ENCODE assay signal across 32 cellular contexts in the genomic region with DNA sequence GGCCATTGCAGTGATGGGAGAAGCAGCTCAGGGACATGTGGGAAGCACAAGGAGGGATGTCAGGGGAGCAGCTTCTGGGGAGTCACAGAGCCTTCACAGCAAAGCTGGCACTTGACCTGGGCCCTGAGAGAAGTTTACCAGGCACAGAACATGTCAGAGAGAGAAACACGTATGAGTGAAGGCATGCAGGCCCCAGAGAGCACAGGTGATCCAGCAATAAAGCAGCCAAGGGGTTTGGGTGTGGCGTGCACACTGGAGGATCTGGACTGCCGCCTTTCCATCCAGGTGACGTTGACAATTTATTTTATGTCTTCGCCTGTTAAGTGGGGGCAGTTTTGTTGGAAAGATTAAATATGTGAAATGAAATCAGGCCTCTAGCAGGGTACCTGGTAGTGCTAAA.
"Had no signal": no experiment of that assay in that cellular context is flagged by ENCODE, and none has a peak within 500 bp of the region (broad histone marks: within the 10 kb centered on the region; RNA-seq: fewer than 3 reads in every experiment).

No MANE protein-coding gene starts in this region.

- ATAC-seq: activated CD8-positive, alpha-beta T cell treated with anti-CD3 and anti-CD28 coated beads for 36 hours; activated naive CD4-positive, alpha-beta T cell treated with anti-CD3 and anti-CD28 coated beads, Interleukin-2, amount 50 U/mL, for 72 hours; activated T-cell treated with anti-CD3 and anti-CD28 coated beads, Interleukin-2, amount 50 U/mL, for 4 hours; activated T-cell treated with anti-CD3 and anti-CD28 coated beads, Interleukin-2, amount 50 U/mL, for 72 hours; activated T-helper 17 cell treated with anti-CD3 and anti-CD28 coated beads, Interleukin-2, amount 50 U/mL, for 72 hours; body of pancreas had no signal

- H3K4me1 ChIP-seq: adrenal gland, body of pancreas, breast epithelium had no signal

- H3K4me3 ChIP-seq: adrenal gland, body of pancreas, breast epithelium had no signal

- H3K9me3 ChIP-seq: adrenal gland, body of pancreas had no signal

- H3K27ac ChIP-seq: adrenal gland, body of pancreas, brain microvascular endothelial cell, breast epithelium, VCaP had no signal

- DNase-seq: activated B cell treated with CpG ODN at 0.5 μM for 24 hours; activated CD4-positive, alpha-beta memory T cell treated with anti-CD3 and anti-CD28 coated beads for 36 hours; activated CD4-positive, alpha-beta T cell treated with anti-CD3 and anti-CD28 coated beads for 4 hours; activated CD4-positive, alpha-beta T cell treated with anti-CD3 and anti-CD28 coated beads, Interleukin-2, amount 10 ng/mL, durations not matched to agents 24 days and 14 days; activated CD4-positive, alpha-beta T cell treated with anti-CD3 and anti-CD28 coated beads, Interleukin-2, amount 50 U/mL, for 1 hour; activated CD4-positive, alpha-beta T cell treated with anti-CD3 and anti-CD28 coated beads, Interleukin-2, amount 50 U/mL, for 4 hours; activated CD4-positive, CD25-positive, alpha-beta regulatory T cell treated with anti-CD3 and anti-CD28 coated beads, Interleukin-2, amount 50 U/mL, for 72 hours; activated CD8-positive, alpha-beta memory T cell treated with anti-CD3 and anti-CD28 coated beads, Interleukin-2, amount 50 U/mL, for 4 hours; activated CD8-positive, alpha-beta T cell treated with anti-CD3 and anti-CD28 coated beads for 36 hours; activated effector memory CD4-positive, alpha-beta T cell treated with anti-CD3 and anti-CD28 coated beads, Interleukin-2, amount 50 U/mL, for 16 hours; activated gamma-delta T cell treated with Interleukin-2 at 50 U/mL for 16 hours; activated naive CD4-positive, alpha-beta T cell; activated naive CD4-positive, alpha-beta T cell treated with anti-CD3 and anti-CD28 coated beads for 36 hours; activated naive CD4-positive, alpha-beta T cell treated with anti-CD3 and anti-CD28 coated beads, Interleukin-2, amount 50 U/mL, for 16 hours; activated naive CD8-positive, alpha-beta T cell treated with anti-CD3 and anti-CD28 coated beads for 36 hours; activated T-cell treated with anti-CD3 and anti-CD28 coated beads for 4 hours; activated T-cell treated with anti-CD3 and anti-CD28 coated beads, Interleukin-2, amount 50 U/mL, for 1 hour; activated T-cell treated with anti-CD3 and anti-CD28 coated beads, Interleukin-2, amount 50 U/mL, for 4 hours; activated T-cell treated with anti-CD3 and anti-CD28 coated beads, Interleukin-2, amount 50 U/mL, for 72 hours; adrenal gland; amniotic stem cell; aorta; body of pancreas; brain microvascular endothelial cell; central memory CD4-positive, alpha-beta T cell; T-helper 1 cell; T-helper 2 cell; T-helper 9 cell had no signal

- H3K36me3 ChIP-seq: adrenal gland, brain microvascular endothelial cell, breast epithelium had no signal

- H3K27me3 ChIP-seq: adrenal gland, body of pancreas, brain microvascular endothelial cell, breast epithelium had no signal
